In the genomic region with DNA sequence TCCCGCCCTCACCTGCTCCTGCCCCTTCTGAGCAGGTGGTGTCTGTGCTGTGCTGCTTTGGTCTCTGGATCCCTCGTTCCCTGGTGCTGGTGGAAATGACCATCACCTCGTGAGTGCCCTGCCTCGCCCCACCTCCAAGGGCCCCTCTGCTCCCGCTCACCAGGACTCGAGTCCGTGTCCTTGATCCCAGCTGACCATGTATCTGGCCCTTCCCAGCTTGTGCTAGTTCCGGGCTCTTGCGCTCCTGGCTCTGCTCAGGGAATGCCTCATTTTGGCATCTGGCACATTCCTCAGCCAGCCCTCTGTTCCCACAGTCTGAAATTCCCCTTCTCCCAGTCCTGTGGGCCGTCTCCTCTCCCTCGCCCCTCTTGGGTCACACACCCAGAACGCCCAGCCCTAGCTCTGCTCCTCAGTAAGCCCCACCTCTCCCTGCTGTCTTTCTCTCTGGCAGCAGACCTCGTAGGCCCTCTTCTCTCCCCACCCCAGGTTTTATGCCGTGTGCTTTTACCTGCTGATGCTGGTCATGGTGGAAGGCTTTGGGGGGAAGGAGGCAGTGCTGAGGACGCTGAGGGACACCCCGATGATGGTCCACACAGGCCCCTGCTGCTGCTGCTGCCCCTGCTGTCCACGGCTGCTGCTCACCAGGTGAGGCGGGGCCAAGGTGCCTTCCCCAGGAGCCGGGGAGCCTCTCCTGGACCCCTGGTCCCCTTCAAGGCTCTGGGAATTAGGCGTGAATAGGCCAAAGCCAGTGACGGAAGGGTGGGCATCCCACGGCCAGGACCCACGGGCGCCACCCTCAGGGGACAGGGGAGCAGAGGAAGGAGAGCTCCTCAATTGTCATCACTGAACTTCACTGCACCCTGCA, we compare ENCODE assay signal across 16 cellular contexts. TPM values are rescaled to one million over a fixed set of nuclear protein-coding genes. Genes with fewer than 3 reads are reported as not detected.
DNase-seq lines count a peak whose midpoint lies in the region; TF ChIP-seq lines count a peak whose summit lies in the region.
"Had no signal": no experiment of that assay in that cellular context is flagged by ENCODE, and none has a peak within 500 bp of the region (broad histone marks: within the 10 kb centered on the region; RNA-seq: fewer than 3 reads in every experiment).

No MANE protein-coding gene starts in this region.

- H3K4me3 ChIP-seq in OCI-LY3 (ENCODE audit: low read length), result no peak overlapping the region
- peak overlapping the region; percentile 27 for H3K4me3 ChIP-seq in fibroblast of villous mesenchyme (ENCODE audit: low read depth, low read length)
- no peak overlapping the region for H3K4me3 ChIP-seq in WERI-Rb-1 (ENCODE audit: low read depth, low read length)
- H3K4me3 ChIP-seq: thoracic aorta had no signal

- H3K36me3 ChIP-seq in OCI-LY3 (replicated peaks; ENCODE audit: low read depth, low read length) (no peaks in the 10 kb centered on the region), WERI-Rb-1 (no peaks in the 10 kb centered on the region)
- H3K36me3 ChIP-seq: thoracic aorta had no signal

- peak; percentile 81 for DNase-seq in AG20443 (ENCODE audit: low spot score)
- DNase-seq in fibroblast of villous mesenchyme (ENCODE audit: low read depth), result peak; percentile 64
- no peak for DNase-seq in neural crest cell (ENCODE audit: low read depth, low spot score)
- no peak for DNase-seq in COR-L47 (lab: John Stamatoyannopoulos, UW)
- DNase-seq in SHP77 (lab: John Stamatoyannopoulos, UW), result no peak
- DNase-seq in WERI-Rb-1, result no peak
- DNase-seq in DMS114 treated with DMSO at 0.1 percent for 48 hours (lab: John Stamatoyannopoulos, UW; ENCODE audit: unreplicated experiment), result no peak
- DNase-seq: activated CD8-positive, alpha-beta memory T cell treated with anti-CD3 and anti-CD28 coated beads, Interleukin-2, amount 50 U/mL, for 48 hours; anterior cingulate cortex; HFFc6; Kasumi-1 had no signal

- TF ChIP-seq CTCF in OCI-LY3 (IDR thresholded peaks at IDR 0.05; ENCODE audit: low read depth, low read length), result peak; percentile 14; the same call in 1 of the 2 replicates
- no peak for TF ChIP-seq CTCF in fibroblast of villous mesenchyme (IDR thresholded peaks at IDR 0.05; ENCODE audit: insufficient read depth, low read depth, low read length)
- no peak for TF ChIP-seq CTCF in neural crest cell (conservative IDR thresholded peaks at IDR 0.05)
- no peak for TF ChIP-seq CTCF in WERI-Rb-1 (IDR thresholded peaks at IDR 0.05; ENCODE audit: low read depth, low read length)

- H3K9ac ChIP-seq in OCI-LY3 (ENCODE audit: low read length), result no peak overlapping the region
- H3K9ac ChIP-seq: parathyroid adenoma had no signal

- H3K27ac Mint-ChIP-seq in neural crest cell (ENCODE audit: unreplicated experiment), result peak overlapping the region; percentile 86
- H3K27ac Mint-ChIP-seq: HFFc6 had no signal

- no peak overlapping the region for H3K4me2 ChIP-seq in OCI-LY3 (ENCODE audit: low read length)

- H2AFZ ChIP-seq in OCI-LY3 (ENCODE audit: low read depth, low read length), result no peak overlapping the region
- H2AFZ ChIP-seq: parathyroid adenoma had no signal

- no peaks in the 10 kb centered on the region for H3K4me1 Mint-ChIP-seq in neural crest cell

- H3K9me3 ChIP-seq in OCI-LY3 (ENCODE audit: insufficient read depth, low read length), result no peaks in the 10 kb centered on the region
- H3K9me3 ChIP-seq in WERI-Rb-1 (ENCODE audit: severe bottlenecking), result no peaks in the 10 kb centered on the region
- H3K9me3 ChIP-seq: thoracic aorta had no signal

- H3K27ac ChIP-seq in OCI-LY3 (ENCODE audit: low read length), result no peak overlapping the region
- no peak overlapping the region for H3K27ac ChIP-seq in WERI-Rb-1
- H3K27ac ChIP-seq: C4-2B, parathyroid adenoma, thoracic aorta had no signal

- no peaks in the 10 kb centered on the region for H3K36me3 Mint-ChIP-seq in neural crest cell (ENCODE audit: low read depth)

- peaks cover 11% of the 10 kb centered on the region for H3K4me1 ChIP-seq in OCI-LY3 (ENCODE audit: low read length)
- H3K4me1 ChIP-seq: parathyroid adenoma had no signal

- H4K20me1 ChIP-seq in OCI-LY3 (ENCODE audit: insufficient read depth, low read length), result no peaks in the 10 kb centered on the region

- no peaks in the 10 kb centered on the region for H3K9me3 Mint-ChIP-seq in neural crest cell
- H3K9me3 Mint-ChIP-seq: HFFc6 had no signal

- H3K4me3 Mint-ChIP-seq in neural crest cell, result no peak overlapping the region
- H3K4me3 Mint-ChIP-seq: HFFc6 had no signal

- no peaks in the 10 kb centered on the region for H3K79me2 ChIP-seq in OCI-LY3 (ENCODE audit: low read length)
- H3K79me2 ChIP-seq: parathyroid adenoma had no signal

- H3K27me3 Mint-ChIP-seq in neural crest cell (ENCODE audit: low read depth), result no peaks in the 10 kb centered on the region

- H3K27me3 ChIP-seq in OCI-LY3 (ENCODE audit: low read depth, low read length), result no peaks in the 10 kb centered on the region
- H3K27me3 ChIP-seq in WERI-Rb-1 (ENCODE audit: insufficient read depth, low read depth, severe bottlenecking), result no peaks in the 10 kb centered on the region

RNA-seq across cellular contexts. Expression of a gene that starts 11.5 kb away (rescaled TPM):
- total RNA-seq in fibroblast of villous mesenchyme, result not detected in 2 replicates
- total RNA-seq in neural crest cell, result not detected in 2 replicates
- total RNA-seq: HFFc6, thoracic aorta had no signal

RNA-seq across cellular contexts. Expression of a gene that starts 16.7 kb away (rescaled TPM):
- total RNA-seq in fibroblast of villous mesenchyme, result not detected in 2 replicates
- not detected in 2 replicates for total RNA-seq in neural crest cell
- total RNA-seq: epithelial cell of proximal tubule, HFFc6 had no signal

RNA-seq across cellular contexts. Expression of a gene that starts 59.7 kb away (rescaled TPM):
- 76.3 and 110 TPM in 2 replicates for total RNA-seq in fibroblast of villous mesenchyme
- total RNA-seq in neural crest cell, result 30.2 and 31.0 TPM in 2 replicates

Comparison
In these comparisons a context has a peak if more than half of its experiments do, and no peak if none do; other contexts are left out.
1. DNase-seq: peak in AG20443 (single experiment) and fibroblast of villous mesenchyme (single experiment); none in neural crest cell (single experiment), COR-L47 (single experiment), SHP77 (0 of 2), WERI-Rb-1 (single experiment) and DMS114 treated with DMSO at 0.1 percent for 48 hours (single experiment).